8 cellular contexts compared by ENCODE assay signal in the genomic region with DNA sequence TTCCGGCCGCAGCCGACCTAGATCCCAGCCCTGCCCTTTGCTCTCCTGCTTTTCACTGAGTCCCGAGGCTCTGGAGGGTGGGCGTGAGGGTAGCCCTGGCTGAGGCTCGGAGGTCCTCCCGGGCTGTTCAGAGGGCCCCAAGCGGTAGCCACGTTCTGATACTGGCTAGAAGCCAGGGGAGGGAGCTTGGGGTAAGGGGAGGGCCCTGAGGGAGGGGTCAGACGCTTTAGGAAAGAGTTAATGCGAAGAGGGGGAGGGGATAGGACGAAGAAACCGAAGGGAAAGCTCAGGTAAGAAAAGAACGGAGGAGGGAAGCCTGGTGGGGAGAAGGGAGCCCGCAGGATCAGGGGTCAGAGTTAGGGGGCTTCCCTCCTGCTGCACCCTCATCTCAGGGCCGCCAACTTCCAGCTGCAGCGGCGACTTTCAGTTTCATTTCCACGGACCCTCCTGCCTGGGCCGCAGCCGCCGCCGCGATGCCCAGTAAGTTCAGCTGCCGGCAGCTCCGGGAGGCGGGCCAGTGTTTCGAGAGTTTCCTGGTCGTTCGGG. TPM values are rescaled to one million over a fixed set of nuclear protein-coding genes. Genes with fewer than 3 reads are reported as not detected.
DNase-seq lines count a peak whose midpoint lies in the region; ATAC-seq and TF ChIP-seq lines count a peak whose summit lies in the region.

Gene MOV10 (plus strand): TSS at position 220 of the 546 bp plus-strand sequence. CDS start 254 bp downstream, at position 474.

- peak within 1 kb of the TSS; percentile 60 for H2AFZ ChIP-seq in SK-N-SH (ENCODE audit: low read depth)
- peak within 1 kb of the TSS; percentile 67 for H2AFZ ChIP-seq in osteoblast (ENCODE audit: low read length)

- H3K9me3 ChIP-seq in SK-N-SH, result no peaks in the 10 kb centered on the region
- no peaks in the 10 kb centered on the region for H3K9me3 ChIP-seq in osteoblast (ENCODE audit: low read depth, low read length)
- H3K9me3 ChIP-seq in tibial nerve, result no peaks in the 10 kb centered on the region

- no peak for TF ChIP-seq POLR2A in tibial nerve (IDR thresholded peaks at IDR 0.05)

- H3K9ac ChIP-seq in SK-N-SH, result peak within 1 kb of the TSS; percentile 88

- peaks cover 11 to 12% of the 10 kb centered on the region in 2 experiments; a peak in 3 of 4 replicates for H3K4me1 ChIP-seq in SK-N-SH (ENCODE audit: control insufficient read depth in 1 of 2, insufficient read depth in 2 of 2, low read depth in 1 of 2, low read length in 1 of 2)
- peaks cover 23% of the 10 kb centered on the region for H3K4me1 ChIP-seq in osteoblast (ENCODE audit: insufficient read depth, low read length)
- peaks cover 0 to 22% (median 11%) of the 10 kb centered on the region in 4 donors for H3K4me1 ChIP-seq in tibial nerve

- H3K79me2 ChIP-seq in SK-N-SH (ENCODE audit: insufficient read depth) (peaks cover 39% of the 10 kb centered on the region), osteoblast (ENCODE audit: insufficient read depth, low read length) (peaks cover 50% of the 10 kb centered on the region)

- TF ChIP-seq EP300 in SK-N-SH (IDR thresholded peaks at IDR 0.05; ENCODE audit: borderline replicate concordance in 1 of 2, low read depth in 1 of 2, low read length in 1 of 2) (no peak), tibial nerve (IDR thresholded peaks at IDR 0.05) (peak in 1 of 2 donors; percentile 39)

- peaks cover 7 to 40% of the 10 kb centered on the region in 2 donors for H3K36me3 Mint-ChIP-seq in activated naive CD4-positive, alpha-beta T cell treated with anti-CD3 and anti-CD28 coated beads, Interleukin-2, amount 50 U/mL, for 72 hours

- H3K4me3 ChIP-seq in LNCaP clone FGC (ENCODE audit: low read depth, low read length) (peak within 1 kb of the TSS; percentile 84), SK-N-SH (ENCODE audit: low read depth in 2 of 2, low read length in 1 of 2) (peak within 1 kb of the TSS; percentile 79 to 89), osteoblast (ENCODE audit: insufficient read depth, low read length) (peak within 1 kb of the TSS; percentile 89), tibial nerve (peak within 1 kb of the TSS; percentile 64 to 77 (median 75))

- H3K9me3 Mint-ChIP-seq in activated naive CD4-positive, alpha-beta T cell treated with anti-CD3 and anti-CD28 coated beads, Interleukin-2, amount 50 U/mL, for 72 hours, result no peaks in the 10 kb centered on the region

- H3K9me2 ChIP-seq in SK-N-SH, result no peaks in the 10 kb centered on the region

- TF ChIP-seq RAD21 in SK-N-SH (IDR thresholded peaks at IDR 0.05; ENCODE audit: low read length), result no peak

- WGBS in SK-N-SH (ENCODE audit: low lambda C conversion rate), result under 1% methylated on average over 16 of the region's 30 CpGs
- 0 to 1% methylated on average over 30 of the region's 30 CpGs for WGBS in tibial nerve, 2 donors

- ATAC-seq in GM21825 (IDR thresholded peaks at IDR 0.05; ENCODE audit: unreplicated experiment), result peak; percentile 54
- peak; percentile 79 to 80 for ATAC-seq in activated naive CD4-positive, alpha-beta T cell treated with anti-CD3 and anti-CD28 coated beads, Interleukin-2, amount 50 U/mL, for 72 hours

- DNase-seq in DMS153 treated with DMSO at 0.1 percent for 48 hours (lab: John Stamatoyannopoulos, UW; ENCODE audit: unreplicated experiment), result peak; percentile 51
- DNase-seq in LNCaP clone FGC (ENCODE audit: low read depth), result no peak
- DNase-seq in SK-N-SH, result peak; percentile 79
- peak; percentile 56 to 78 for DNase-seq in activated naive CD4-positive, alpha-beta T cell treated with anti-CD3 and anti-CD28 coated beads, Interleukin-2, amount 50 U/mL, for 72 hours (ENCODE audit: low spot score in 2 of 2)
- peak; percentile 83 for DNase-seq in glomerular visceral epithelial cell (ENCODE audit: extremely low spot score)
- DNase-seq in osteoblast (ENCODE audit: insufficient read length, low spot score, missing footprints), result peak; percentile 91
- DNase-seq in tibial nerve (ENCODE audit: low spot score in 2 of 2), result peak; percentile 52 to 54

- POLR2A ChIA-PET in SK-N-SH (lab: Yijun Ruan, JAX), result interaction anchor here (0.5 to 2.1 kb wide), 17 partner anchors 10 to 365 kb away, joined by 3 to 14 read pairs (median 5); partner anchors contain the start of genes CAPZA1, CTTNBP2NL, PPM1J and RHOC

- H3K27me3 ChIP-seq in SK-N-SH (ENCODE audit: insufficient read depth) (no peaks in the 10 kb centered on the region), osteoblast (ENCODE audit: insufficient read depth, low read length) (no peaks in the 10 kb centered on the region), tibial nerve (no peaks in the 10 kb centered on the region)

- H3K36me3 ChIP-seq in SK-N-SH (replicated peaks in 1 of 2; ENCODE audit: control insufficient read depth in 1 of 2, insufficient read depth in 2 of 2, low read length in 1 of 2) (peaks cover 21 to 30% of the 10 kb centered on the region in 2 experiments), osteoblast (ENCODE audit: insufficient read depth, low read length) (peaks cover 20% of the 10 kb centered on the region), tibial nerve (peaks cover 0 to 24% (median 4%) of the 10 kb centered on the region in 3 donors)

- H3K27ac ChIP-seq in SK-N-SH (ENCODE audit: low read depth in 2 of 2, low read length in 1 of 2), result peak within 1 kb of the TSS; percentile 75 to 94
- H3K27ac ChIP-seq in osteoblast (ENCODE audit: low read depth, low read length), result peak within 1 kb of the TSS; percentile 77
- peak within 1 kb of the TSS; percentile 79 to 97 (median 95) for H3K27ac ChIP-seq in tibial nerve

- peak within 1 kb of the TSS; percentile 80 for H3K4me2 ChIP-seq in SK-N-SH
- peak within 1 kb of the TSS; percentile 85 for H3K4me2 ChIP-seq in osteoblast (ENCODE audit: insufficient read depth, low read length)

- CTCF ChIA-PET in SK-N-SH (lab: Yijun Ruan, JAX), result interaction anchor here (0.6 to 4.8 kb wide), 16 partner anchors 9 to 283 kb away, joined by 3 to 42 read pairs (median 6); partner anchors contain the start of genes CAPZA1, PPM1J and ST7L

- H3K27ac Mint-ChIP-seq in activated naive CD4-positive, alpha-beta T cell treated with anti-CD3 and anti-CD28 coated beads, Interleukin-2, amount 50 U/mL, for 72 hours, result peak within 1 kb of the TSS; percentile 94 to 97

- H4K20me1 ChIP-seq in SK-N-SH (ENCODE audit: insufficient read depth) (no peaks in the 10 kb centered on the region), osteoblast (ENCODE audit: insufficient read depth, low read length) (peaks cover 6% of the 10 kb centered on the region)

- peaks cover 22% of the 10 kb centered on the region for H3F3A ChIP-seq in SK-N-SH (replicated peaks; ENCODE audit: insufficient read depth)

- no peak for TF ChIP-seq CTCF in LNCaP clone FGC (IDR thresholded peaks at IDR 0.05; ENCODE audit: control insufficient read depth, extremely low read depth, insufficient read depth)
- TF ChIP-seq CTCF in SK-N-SH (IDR thresholded peaks at IDR 0.05), result no peak
- no peak for TF ChIP-seq CTCF in osteoblast (IDR thresholded peaks at IDR 0.05; ENCODE audit: extremely low read depth, low read depth, low read length)
- TF ChIP-seq CTCF in tibial nerve (IDR thresholded peaks at IDR 0.05), result no peak

TF ChIP-seq in SK-N-SH, 30 proteins besides CTCF, POLR2A, EP300 and RAD21:
- TF ChIP-seq CHD2 (IDR thresholded peaks at IDR 0.05; ENCODE audit: low read length, partially characterized antibody), result peak; percentile 20
- TF ChIP-seq, protein P1, sequence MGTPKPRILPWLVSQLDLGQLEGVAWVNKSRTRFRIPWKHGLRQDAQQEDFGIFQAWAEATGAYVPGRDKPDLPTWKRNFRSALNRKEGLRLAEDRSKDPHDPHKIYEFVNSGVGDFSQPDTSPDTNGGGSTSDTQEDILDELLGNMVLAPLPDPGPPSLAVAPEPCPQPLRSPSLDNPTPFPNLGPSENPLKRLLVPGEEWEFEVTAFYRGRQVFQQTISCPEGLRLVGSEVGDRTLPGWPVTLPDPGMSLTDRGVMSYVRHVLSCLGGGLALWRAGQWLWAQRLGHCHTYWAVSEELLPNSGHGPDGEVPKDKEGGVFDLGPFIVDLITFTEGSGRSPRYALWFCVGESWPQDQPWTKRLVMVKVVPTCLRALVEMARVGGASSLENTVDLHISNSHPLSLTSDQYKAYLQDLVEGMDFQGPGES (IDR thresholded peaks at IDR 0.05; ENCODE audit: low read depth, low read length), result no peak
- TF ChIP-seq RXRA (IDR thresholded peaks at IDR 0.05; ENCODE audit: borderline replicate concordance, low read depth), result no peak; the same call in 1 of the 2 replicates
- TF ChIP-seq RFX5 (IDR thresholded peaks at IDR 0.05; ENCODE audit: low read length), result no peak
- TF ChIP-seq POLR2AphosphoS5 (IDR thresholded peaks at IDR 0.05; ENCODE audit: low read depth, low read length), result 0 out of 2 replicates have a peak, but pooled peaks have one; percentile 7
- peak; percentile 8; the same call in 1 of the 2 replicates for TF ChIP-seq TCF12 (IDR thresholded peaks at IDR 0.05)
- TF ChIP-seq MXI1 (IDR thresholded peaks at IDR 0.05; ENCODE audit: low read depth, low read length), result 0 out of 2 replicates have a peak, but pooled peaks have one; percentile 31
- TF ChIP-seq ELF1 (IDR thresholded peaks at IDR 0.05), result 0 out of 2 replicates have a peak, but pooled peaks have one; percentile 4
- TF ChIP-seq FOXJ3 (CRISPR knock-in tag; IDR thresholded peaks at IDR 0.05), result no peak
- peak; percentile 0; the same call in 1 of the 2 replicates for TF ChIP-seq JUND (IDR thresholded peaks at IDR 0.05)
- TF ChIP-seq, protein P2, sequence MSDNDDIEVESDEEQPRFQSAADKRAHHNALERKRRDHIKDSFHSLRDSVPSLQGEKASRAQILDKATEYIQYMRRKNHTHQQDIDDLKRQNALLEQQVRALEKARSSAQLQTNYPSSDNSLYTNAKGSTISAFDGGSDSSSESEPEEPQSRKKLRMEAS (IDR thresholded peaks at IDR 0.05; ENCODE audit: low read depth), result 0 out of 2 replicates have a peak, but pooled peaks have one; percentile 40
- no peak for TF ChIP-seq EZH2phosphoT487 (IDR thresholded peaks at IDR 0.05; ENCODE audit: borderline replicate concordance, low read depth)
- TF ChIP-seq TAF1 (IDR thresholded peaks at IDR 0.05; ENCODE audit: borderline replicate concordance, low read depth, low read length), result peak; percentile 51
- peak; percentile 17; the same call in 1 of the 2 replicates for TF ChIP-seq SIN3A (IDR thresholded peaks at IDR 0.05; ENCODE audit: borderline replicate concordance, low read depth, low read length)
- peak; percentile 63 for TF ChIP-seq NFIC (IDR thresholded peaks at IDR 0.05; ENCODE audit: borderline replicate concordance)

RNA-seq across cellular contexts. Expression of gene MOV10, which starts in this region (rescaled TPM):
- polyA plus RNA-seq in SK-N-SH (2012; rRNA removed), result 81.0 and 87.4 TPM in 2 replicates
- 25.9 and 38.1 TPM in 2 replicates for polyA plus RNA-seq in SK-N-SH (2012; cell fraction: cytosol; rRNA removed)
- 325 and 510 TPM in 2 replicates for polyA plus RNA-seq in SK-N-SH (2012; cell fraction: nucleus; rRNA removed)
- total RNA-seq in activated naive CD4-positive, alpha-beta T cell treated with anti-CD3 and anti-CD28 coated beads, Interleukin-2, amount 50 U/mL, for 72 hours, result 100 to 1,000 TPM in 1 of 2 donors, 10 to 100 TPM in 1; 81.5 to 122 TPM
- total RNA-seq in osteoblast (35.1 and 38.7 TPM in 2 replicates), tibial nerve (10 to 100 TPM; 30.6 to 69.9 (median 43.8) TPM)
